In genomic region chr10:18949391-18949790, GRCh38 we compare ENCODE assay signal across 24 cellular contexts.
"Had no signal": no experiment of that assay in that cellular context is flagged by ENCODE, and none has a peak within 500 bp of the region (broad histone marks: within the 10 kb centered on the region; RNA-seq: fewer than 3 reads in every experiment).

No MANE protein-coding gene starts in this region.

- DNase-seq: activated CD4-positive, alpha-beta memory T cell treated with anti-CD3 and anti-CD28 coated beads for 36 hours; activated CD4-positive, alpha-beta T cell treated with anti-CD3 and anti-CD28 coated beads, Interleukin-2, amount 10 ng/mL, durations not matched to agents 7 days and 5 days; activated CD4-positive, CD25-positive, alpha-beta regulatory T cell; activated gamma-delta T cell; activated naive CD4-positive, alpha-beta T cell treated with anti-CD3 and anti-CD28 coated beads for 36 hours; activated T-cell treated with anti-CD3 and anti-CD28 coated beads for 4 hours; activated T-cell treated with anti-CD3 and anti-CD28 coated beads, Interleukin-2, amount 50 U/mL, for 48 hours; body of pancreas; central memory CD4-positive, alpha-beta T cell; KG1; NCI-H1105 treated with DMSO at 0.1 percent for 48 hours; NCI-H1436 treated with DMSO at 0.1 percent for 48 hours; NCI-H187; NCI-H2081; NCI-H446 treated with DMSO at 0.1 percent for 48 hours; NCI-H524 treated with DMSO at 0.1 percent for 48 hours; NCI-H774; SIG-M5; T-cell; T-helper 2 cell; T1000 had no signal

- ATAC-seq: activated T-helper 17 cell treated with anti-CD3 and anti-CD28 coated beads, Interleukin-2, amount 50 U/mL, for 72 hours; body of pancreas; T-cell had no signal

- H3K9me3 ChIP-seq: body of pancreas had no signal

- H3K27ac ChIP-seq: body of pancreas, SK-N-MC, VCaP had no signal

- H3K27me3 ChIP-seq: body of pancreas had no signal

- H3K4me3 ChIP-seq: body of pancreas, SK-N-MC had no signal

- H3K4me1 ChIP-seq: body of pancreas had no signal
